In genomic region chr5:142131394-142131793, GRCh38 we compare ENCODE assay signal across 31 cellular contexts.
"Had no signal": no experiment of that assay in that cellular context is flagged by ENCODE, and none has a peak within 500 bp of the region (broad histone marks: within the 10 kb centered on the region; RNA-seq: fewer than 3 reads in every experiment).

No MANE protein-coding gene starts in this region.

- H3K4me3 ChIP-seq: esophagus squamous epithelium, heart right ventricle, left lung, mucosa of descending colon, neural progenitor cell, smooth muscle cell, suprapubic skin, transverse colon, upper lobe of right lung, uterus had no signal

- H3K9me3 ChIP-seq: esophagus squamous epithelium, heart right ventricle, left lung, mucosa of descending colon, suprapubic skin, transverse colon, upper lobe of right lung, uterus had no signal

- H3K27ac Mint-ChIP-seq: mesothelial cell of epicardium, nephron, neural progenitor cell, progenitor cell of endocrine pancreas had no signal

- H3K4me3 Mint-ChIP-seq: effector memory CD8-positive, alpha-beta T cell; mesothelial cell of epicardium; naive B cell; nephron; neural progenitor cell; stimulated activated naive CD8-positive, alpha-beta T cell treated with anti-CD3 and anti-CD28 coated beads, Interleukin-15, amount 100 ng/mL, for 72 hours had no signal

- H3K36me3 ChIP-seq: neural progenitor cell, uterus had no signal

- H3K4me2 ChIP-seq: neural progenitor cell, smooth muscle cell had no signal

- H3K9ac ChIP-seq: neural progenitor cell, parathyroid adenoma had no signal

- FAIRE-seq: endometrium, islet of Langerhans had no signal

- H3K27me3 Mint-ChIP-seq: effector memory CD8-positive, alpha-beta T cell; naive B cell; progenitor cell of endocrine pancreas; stimulated activated naive CD8-positive, alpha-beta T cell treated with anti-CD3 and anti-CD28 coated beads, Interleukin-15, amount 100 ng/mL, for 72 hours had no signal

- H3K27ac ChIP-seq: esophagus squamous epithelium, heart right ventricle, left lung, neural progenitor cell, parathyroid adenoma, suprapubic skin, transverse colon, upper lobe of right lung, uterus had no signal

- ATAC-seq: effector memory CD8-positive, alpha-beta T cell; heart right ventricle; left cardiac atrium; left lung; mucosa of descending colon; sciatic nerve; stimulated activated naive CD8-positive, alpha-beta T cell treated with anti-CD3 and anti-CD28 coated beads, Interleukin-15, amount 100 ng/mL, for 72 hours; upper lobe of right lung had no signal

- H2AFZ ChIP-seq: neural progenitor cell, parathyroid adenoma had no signal

- H3K4me1 ChIP-seq: neural progenitor cell, uterus had no signal

- H3K4me1 Mint-ChIP-seq: neural progenitor cell had no signal

- H3K9me3 Mint-ChIP-seq: effector memory CD8-positive, alpha-beta T cell; mesothelial cell of epicardium; naive B cell; stimulated activated naive CD8-positive, alpha-beta T cell treated with anti-CD3 and anti-CD28 coated beads, Interleukin-15, amount 100 ng/mL, for 72 hours had no signal

- DNase-seq: effector memory CD8-positive, alpha-beta T cell; erythroblast; esophagus squamous epithelium; foreskin melanocyte; glutamatergic neuron; heart right ventricle; hippocampal formation; left cardiac atrium; left lung; mesenchymal stem cell; mucosa of descending colon; naive B cell; stimulated activated CD4-positive, alpha-beta T cell treated with anti-CD3 and anti-CD28 coated beads, Interleukin-12 subunit alpha, Interleukin-12 subunit beta, amount 100 ng/mL, for 4 hours; stimulated activated CD4-positive, alpha-beta T cell treated with anti-CD3 and anti-CD28 coated beads, Interleukin-1b, Interleukin-23, amount 100 ng/mL, for 48 hours; stimulated activated CD4-positive, alpha-beta T cell treated with anti-CD3 and anti-CD28 coated beads, Interleukin-4, amount 100 ng/mL, for 1 hour; stimulated activated CD8-positive, alpha-beta memory T cell treated with anti-CD3 and anti-CD28 coated beads, Interleukin-4, amount 100 ng/mL, for 48 hours; stimulated activated naive CD4-positive, alpha-beta T cell; stimulated activated naive CD8-positive, alpha-beta T cell treated with anti-CD3 and anti-CD28 coated beads, Interleukin-15, amount 100 ng/mL, for 72 hours; transverse colon; upper lobe of right lung; uterus had no signal

- H3K27me3 ChIP-seq: esophagus squamous epithelium, heart right ventricle, left lung, neural progenitor cell, suprapubic skin, transverse colon, upper lobe of right lung, uterus had no signal
